ENCODE assay signal across 1 cellular context in the genomic region with DNA sequence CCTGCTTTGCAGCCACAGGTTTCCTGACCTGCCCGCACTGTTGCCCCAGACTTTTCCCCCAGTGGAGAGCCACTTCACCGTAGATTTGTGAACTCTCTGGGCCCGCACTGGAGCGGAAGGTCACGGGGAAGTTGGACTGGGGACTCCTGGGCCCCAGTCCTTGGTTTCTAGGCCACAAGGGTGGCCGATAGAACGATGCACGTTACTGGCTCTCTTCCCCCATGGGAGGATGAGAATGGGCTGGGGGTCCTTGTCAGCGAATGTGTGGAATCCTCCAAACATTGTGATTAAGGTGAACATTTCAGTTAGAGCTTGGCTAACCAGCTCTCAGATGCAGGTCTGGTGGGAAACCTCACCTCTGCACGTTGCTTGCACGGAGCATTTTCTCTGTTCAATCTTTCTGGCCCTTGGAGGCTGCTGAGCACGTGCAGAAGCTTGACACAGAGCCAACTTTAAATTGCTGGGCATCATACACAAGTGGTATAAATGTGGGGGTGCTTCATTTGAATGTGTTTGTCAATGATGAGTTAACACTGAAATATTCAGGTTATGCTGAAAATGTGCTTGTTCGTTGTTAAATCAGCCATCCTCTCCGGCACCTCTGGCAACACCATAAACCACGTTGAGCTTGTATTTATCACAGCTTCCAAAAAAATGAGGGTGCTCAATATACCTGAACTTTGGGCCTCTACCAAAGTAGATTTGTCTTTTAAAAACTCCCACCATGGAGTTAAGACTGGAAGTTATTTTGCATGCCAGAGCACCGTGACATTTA.
TF ChIP-seq lines count a peak whose summit lies in the region.

No MANE protein-coding gene starts in this region.

TF ChIP-seq in HEK293, 187 proteins besides CTCF, POLR2A, EP300 and RAD21 (continued from another document and continues in another):
- TF ChIP-seq, protein P1, sequence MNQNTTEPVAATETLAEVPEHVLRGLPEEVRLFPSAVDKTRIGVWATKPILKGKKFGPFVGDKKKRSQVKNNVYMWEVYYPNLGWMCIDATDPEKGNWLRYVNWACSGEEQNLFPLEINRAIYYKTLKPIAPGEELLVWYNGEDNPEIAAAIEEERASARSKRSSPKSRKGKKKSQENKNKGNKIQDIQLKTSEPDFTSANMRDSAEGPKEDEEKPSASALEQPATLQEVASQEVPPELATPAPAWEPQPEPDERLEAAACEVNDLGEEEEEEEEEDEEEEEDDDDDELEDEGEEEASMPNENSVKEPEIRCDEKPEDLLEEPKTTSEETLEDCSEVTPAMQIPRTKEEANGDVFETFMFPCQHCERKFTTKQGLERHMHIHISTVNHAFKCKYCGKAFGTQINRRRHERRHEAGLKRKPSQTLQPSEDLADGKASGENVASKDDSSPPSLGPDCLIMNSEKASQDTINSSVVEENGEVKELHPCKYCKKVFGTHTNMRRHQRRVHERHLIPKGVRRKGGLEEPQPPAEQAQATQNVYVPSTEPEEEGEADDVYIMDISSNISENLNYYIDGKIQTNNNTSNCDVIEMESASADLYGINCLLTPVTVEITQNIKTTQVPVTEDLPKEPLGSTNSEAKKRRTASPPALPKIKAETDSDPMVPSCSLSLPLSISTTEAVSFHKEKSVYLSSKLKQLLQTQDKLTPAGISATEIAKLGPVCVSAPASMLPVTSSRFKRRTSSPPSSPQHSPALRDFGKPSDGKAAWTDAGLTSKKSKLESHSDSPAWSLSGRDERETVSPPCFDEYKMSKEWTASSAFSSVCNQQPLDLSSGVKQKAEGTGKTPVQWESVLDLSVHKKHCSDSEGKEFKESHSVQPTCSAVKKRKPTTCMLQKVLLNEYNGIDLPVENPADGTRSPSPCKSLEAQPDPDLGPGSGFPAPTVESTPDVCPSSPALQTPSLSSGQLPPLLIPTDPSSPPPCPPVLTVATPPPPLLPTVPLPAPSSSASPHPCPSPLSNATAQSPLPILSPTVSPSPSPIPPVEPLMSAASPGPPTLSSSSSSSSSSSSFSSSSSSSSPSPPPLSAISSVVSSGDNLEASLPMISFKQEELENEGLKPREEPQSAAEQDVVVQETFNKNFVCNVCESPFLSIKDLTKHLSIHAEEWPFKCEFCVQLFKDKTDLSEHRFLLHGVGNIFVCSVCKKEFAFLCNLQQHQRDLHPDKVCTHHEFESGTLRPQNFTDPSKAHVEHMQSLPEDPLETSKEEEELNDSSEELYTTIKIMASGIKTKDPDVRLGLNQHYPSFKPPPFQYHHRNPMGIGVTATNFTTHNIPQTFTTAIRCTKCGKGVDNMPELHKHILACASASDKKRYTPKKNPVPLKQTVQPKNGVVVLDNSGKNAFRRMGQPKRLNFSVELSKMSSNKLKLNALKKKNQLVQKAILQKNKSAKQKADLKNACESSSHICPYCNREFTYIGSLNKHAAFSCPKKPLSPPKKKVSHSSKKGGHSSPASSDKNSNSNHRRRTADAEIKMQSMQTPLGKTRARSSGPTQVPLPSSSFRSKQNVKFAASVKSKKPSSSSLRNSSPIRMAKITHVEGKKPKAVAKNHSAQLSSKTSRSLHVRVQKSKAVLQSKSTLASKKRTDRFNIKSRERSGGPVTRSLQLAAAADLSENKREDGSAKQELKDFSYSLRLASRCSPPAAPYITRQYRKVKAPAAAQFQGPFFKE (tag by site-specific recombination; IDR thresholded peaks at IDR 0.05; ENCODE audit: borderline replicate concordance), result no peak
- TF ChIP-seq KLF8 (tag by site-specific recombination; IDR thresholded peaks at IDR 0.05) (peak; percentile 12; the same call in 1 of the 2 replicates), ZXDB (tag by site-specific recombination; IDR thresholded peaks at IDR 0.05) (peak; percentile 75), SCRT2 (tag by site-specific recombination; IDR thresholded peaks at IDR 0.05) (peak; percentile 98), ZNF677 (tag by site-specific recombination; IDR thresholded peaks at IDR 0.05) (no peak), ZNF350 (tag by site-specific recombination; IDR thresholded peaks at IDR 0.05) (no peak), FEZF1 (tag by site-specific recombination; IDR thresholded peaks at IDR 0.05) (no peak), ZNF416 (tag by site-specific recombination; IDR thresholded peaks at IDR 0.05) (no peak), GLIS2 (tag by site-specific recombination; IDR thresholded peaks at IDR 0.05) (peak; percentile 75; the same call in 1 of the 2 replicates), ZNF175 (tag by site-specific recombination; IDR thresholded peaks at IDR 0.05) (no peak), ZFP69B (tag by site-specific recombination; IDR thresholded peaks at IDR 0.05) (peak; percentile 77; the same call in 1 of the 2 replicates), RBAK (tag by site-specific recombination; IDR thresholded peaks at IDR 0.05) (no peak), KLF7 (tag by site-specific recombination; IDR thresholded peaks at IDR 0.05; ENCODE audit: borderline replicate concordance) (no peak), ZNF692 (tag by site-specific recombination; IDR thresholded peaks at IDR 0.05) (peak; percentile 62), ZNF214 (tag by site-specific recombination; IDR thresholded peaks at IDR 0.05; ENCODE audit: borderline replicate concordance) (no peak), ZNF610 (tag by site-specific recombination; IDR thresholded peaks at IDR 0.05; ENCODE audit: borderline replicate concordance) (peak; percentile 9; the same call in 1 of the 2 replicates), ZNF555 (tag by site-specific recombination; conservative IDR thresholded peaks at IDR 0.05) (no peak), ZNF510 (tag by site-specific recombination; IDR thresholded peaks at IDR 0.05; ENCODE audit: insufficient replicate concordance) (no peak), ZBTB26 (tag by site-specific recombination; optimal IDR thresholded peaks at IDR 0.05) (peak; percentile 26), PRDM1 (tag by site-specific recombination; IDR thresholded peaks at IDR 0.05) (no peak; the same call in 1 of the 2 replicates), SCRT1 (tag by site-specific recombination; IDR thresholded peaks at IDR 0.05; ENCODE audit: borderline replicate concordance) (peak; percentile 93), ZNF335 (tag by site-specific recombination; conservative IDR thresholded peaks at IDR 0.05) (peak; percentile 90), ZBTB8A (tag by site-specific recombination; IDR thresholded peaks at IDR 0.05) (peak; percentile 35; the same call in 1 of the 2 replicates), ZNF549 (tag by site-specific recombination; IDR thresholded peaks at IDR 0.05) (no peak), GLI4 (tag by site-specific recombination; IDR thresholded peaks at IDR 0.05) (0 out of 2 replicates have a peak, but pooled peaks have one; percentile 40), ZNF2 (tag by site-specific recombination; IDR thresholded peaks at IDR 0.05) (peak; percentile 74), ZNF26 (tag by site-specific recombination; IDR thresholded peaks at IDR 0.05) (no peak), ZNF292 (tag by site-specific recombination; IDR thresholded peaks at IDR 0.05; ENCODE audit: borderline replicate concordance, low read depth) (no peak), GLIS1 (tag by site-specific recombination; IDR thresholded peaks at IDR 0.05) (peak; percentile 14), ZNF394 (tag by site-specific recombination; IDR thresholded peaks at IDR 0.05; ENCODE audit: borderline replicate concordance) (no peak), PRDM6 (tag by site-specific recombination; IDR thresholded peaks at IDR 0.05) (no peak; the same call in 1 of the 2 replicates), ZBTB21 (tag by site-specific recombination; IDR thresholded peaks at IDR 0.05) (0 out of 2 replicates have a peak, but pooled peaks have one; percentile 32), ZNF362 (tag by site-specific recombination; IDR thresholded peaks at IDR 0.05) (no peak)
- TF ChIP-seq, protein P2, sequence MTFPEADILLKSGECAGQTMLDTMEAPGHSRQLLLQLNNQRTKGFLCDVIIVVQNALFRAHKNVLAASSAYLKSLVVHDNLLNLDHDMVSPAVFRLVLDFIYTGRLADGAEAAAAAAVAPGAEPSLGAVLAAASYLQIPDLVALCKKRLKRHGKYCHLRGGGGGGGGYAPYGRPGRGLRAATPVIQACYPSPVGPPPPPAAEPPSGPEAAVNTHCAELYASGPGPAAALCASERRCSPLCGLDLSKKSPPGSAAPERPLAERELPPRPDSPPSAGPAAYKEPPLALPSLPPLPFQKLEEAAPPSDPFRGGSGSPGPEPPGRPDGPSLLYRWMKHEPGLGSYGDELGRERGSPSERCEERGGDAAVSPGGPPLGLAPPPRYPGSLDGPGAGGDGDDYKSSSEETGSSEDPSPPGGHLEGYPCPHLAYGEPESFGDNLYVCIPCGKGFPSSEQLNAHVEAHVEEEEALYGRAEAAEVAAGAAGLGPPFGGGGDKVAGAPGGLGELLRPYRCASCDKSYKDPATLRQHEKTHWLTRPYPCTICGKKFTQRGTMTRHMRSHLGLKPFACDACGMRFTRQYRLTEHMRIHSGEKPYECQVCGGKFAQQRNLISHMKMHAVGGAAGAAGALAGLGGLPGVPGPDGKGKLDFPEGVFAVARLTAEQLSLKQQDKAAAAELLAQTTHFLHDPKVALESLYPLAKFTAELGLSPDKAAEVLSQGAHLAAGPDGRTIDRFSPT (tag by site-specific recombination; IDR thresholded peaks at IDR 0.05), result no peak
- TF ChIP-seq, protein P3, sequence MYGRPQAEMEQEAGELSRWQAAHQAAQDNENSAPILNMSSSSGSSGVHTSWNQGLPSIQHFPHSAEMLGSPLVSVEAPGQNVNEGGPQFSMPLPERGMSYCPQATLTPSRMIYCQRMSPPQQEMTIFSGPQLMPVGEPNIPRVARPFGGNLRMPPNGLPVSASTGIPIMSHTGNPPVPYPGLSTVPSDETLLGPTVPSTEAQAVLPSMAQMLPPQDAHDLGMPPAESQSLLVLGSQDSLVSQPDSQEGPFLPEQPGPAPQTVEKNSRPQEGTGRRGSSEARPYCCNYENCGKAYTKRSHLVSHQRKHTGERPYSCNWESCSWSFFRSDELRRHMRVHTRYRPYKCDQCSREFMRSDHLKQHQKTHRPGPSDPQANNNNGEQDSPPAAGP (tag by site-specific recombination; IDR thresholded peaks at IDR 0.05), result no peak
